25 cellular contexts compared by ENCODE assay signal in genomic region chr5:34843482-34843881, GRCh38. TPM values are rescaled to one million over a fixed set of nuclear protein-coding genes. Genes with fewer than 3 reads are reported as not detected.
"Had no signal": no experiment of that assay in that cellular context is flagged by ENCODE, and none has a peak within 500 bp of the region (broad histone marks: within the 10 kb centered on the region; RNA-seq: fewer than 3 reads in every experiment).

No MANE protein-coding gene starts in this region.

- H3K36me3 ChIP-seq: esophagus muscularis mucosa, gastrocnemius medialis, left lung, prostate gland, right atrium auricular region, upper lobe of left lung had no signal

- H3K4me1 ChIP-seq: prostate gland had no signal

- FAIRE-seq: astrocyte, bronchial epithelial cell, endothelial cell of umbilical vein had no signal

- H3K27ac ChIP-seq: esophagus muscularis mucosa, gastrocnemius medialis, left lung, prostate gland, right atrium auricular region, skin epidermis, upper lobe of left lung had no signal

- DNase-seq: activated CD4-positive, alpha-beta T cell treated with anti-CD3 and anti-CD28 coated beads, Interleukin-2, amount 10 ng/mL, durations not matched to agents 7 days and 5 days; activated CD8-positive, alpha-beta memory T cell treated with anti-CD3 and anti-CD28 coated beads for 24 hours; activated CD8-positive, alpha-beta memory T cell treated with anti-CD3 and anti-CD28 coated beads, Interleukin-2, amount 50 U/mL, for 48 hours; activated effector memory CD4-positive, alpha-beta T cell treated with anti-CD3 and anti-CD28 coated beads, Interleukin-2, amount 50 U/mL, for 16 hours; activated naive CD4-positive, alpha-beta T cell treated with anti-CD3 and anti-CD28 coated beads, Interleukin-2, amount 50 U/mL, for 16 hours; activated T-cell treated with anti-CD3 and anti-CD28 coated beads, Interleukin-2, amount 50 U/mL, for 72 hours; cerebellar nuclear complex; effector memory CD4-positive, alpha-beta T cell; gastrocnemius medialis; head of caudate nucleus; left lung; midbrain; stimulated activated naive CD8-positive, alpha-beta T cell treated with anti-CD3 and anti-CD28 coated beads, Interleukin-15, amount 100 ng/mL, for 72 hours; T-cell; T-helper 9 cell; upper lobe of left lung had no signal

- H3K9me3 ChIP-seq: esophagus muscularis mucosa, gastrocnemius medialis, left lung, prostate gland, right atrium auricular region, upper lobe of left lung had no signal

- ATAC-seq: activated T-cell treated with anti-CD3 and anti-CD28 coated beads, Interleukin-2, amount 50 U/mL, for 72 hours; gastrocnemius medialis; left lung; stimulated activated naive CD8-positive, alpha-beta T cell treated with anti-CD3 and anti-CD28 coated beads, Interleukin-15, amount 100 ng/mL, for 72 hours; T-cell had no signal

- H3K27me3 ChIP-seq: esophagus muscularis mucosa, right atrium auricular region, upper lobe of left lung had no signal

- H3K4me3 ChIP-seq: esophagus muscularis mucosa, gastrocnemius medialis, left lung, prostate gland, right atrium auricular region, skin epidermis, upper lobe of left lung had no signal

RNA-seq across cellular contexts. Expression of gene TTC23L, which starts 4.5 kb away (rescaled TPM):
- total RNA-seq: activated CD4-positive, alpha-beta T cell treated with anti-CD3 and anti-CD28 coated beads, Interleukin-2, amount 10 ng/mL, durations not matched to agents 7 days and 5 days; endothelial cell of umbilical vein; esophagus muscularis mucosa; gastrocnemius medialis; lung microvascular endothelial cell; omental fat pad had no signal
- polyA plus RNA-seq: endothelial cell of umbilical vein had no signal
